Comparison of ENCODE assay signal across 12 cellular contexts in genomic region chr15:88166330-88166993, GRCh38.
DNase-seq lines count a peak whose midpoint lies in the region; ATAC-seq and TF ChIP-seq lines count a peak whose summit lies in the region.
"Had no signal": no experiment of that assay in that cellular context is flagged by ENCODE, and none has a peak within 500 bp of the region (broad histone marks: within the 10 kb centered on the region; RNA-seq: fewer than 3 reads in every experiment).

No MANE protein-coding gene starts in this region.

- no peaks in the 10 kb centered on the region for H3K9me3 ChIP-seq in right cardiac atrium (ENCODE audit: control insufficient read depth, low read length)
- no peaks in the 10 kb centered on the region for H3K9me3 ChIP-seq in aorta (ENCODE audit: control insufficient read depth, low read length)
- H3K9me3 ChIP-seq: colonic mucosa, lower lobe of right lung had no signal

- H3K9me3 Mint-ChIP-seq in endothelial cell (ENCODE audit: unreplicated experiment) = no peaks in the 10 kb centered on the region
- H3K9me3 Mint-ChIP-seq: IgD-negative memory B cell had no signal

- DNase-seq in right cardiac atrium (no peak), Right ventricle myocardium inferior (ENCODE audit: missing footprints) (no peak), MV-4-11 (lab: John Stamatoyannopoulos, UW) (peak; percentile 24), endothelial cell (ENCODE audit: low spot score) (peak; percentile 66), aorta (peak in 1 of 2 donors; percentile 85), NCI-H1105 treated with DMSO at 0.1 percent for 48 hours (lab: John Stamatoyannopoulos, UW) (no peak), D341Med (ENCODE audit: low spot score) (no peak)
- DNase-seq: colonic mucosa, DMS53, lower lobe of right lung had no signal

- H3K27me3 Mint-ChIP-seq in endothelial cell (ENCODE audit: unreplicated experiment) = no peaks in the 10 kb centered on the region

- no peak overlapping the region for H3K4me3 Mint-ChIP-seq in endothelial cell (ENCODE audit: unreplicated experiment)
- H3K4me3 Mint-ChIP-seq: IgD-negative memory B cell had no signal

- TF ChIP-seq CTCF in endothelial cell (IDR thresholded peaks at IDR 0.05; ENCODE audit: unreplicated experiment) = no peak

- 40% methylated on average over 8 of the region's 8 CpGs for WGBS in right cardiac atrium
- WGBS in aorta, 2 donors = 36 to 38% methylated on average over 8 of the region's 8 CpGs

- H3K36me3 ChIP-seq in aorta (ENCODE audit: control insufficient read depth in 1 of 2, insufficient read depth in 2 of 2, low read length in 1 of 2) = no peaks in the 10 kb centered on the region
- H3K36me3 ChIP-seq: colonic mucosa, lower lobe of right lung had no signal

- peak; percentile 35 to 50 for ATAC-seq in right cardiac atrium
- no peak for ATAC-seq in Right ventricle myocardium inferior
- ATAC-seq in aorta (ENCODE audit: low FRiP score) = peak; percentile 51
- ATAC-seq in HG03520 (IDR thresholded peaks at IDR 0.05; ENCODE audit: unreplicated experiment) = no peak
- ATAC-seq: lower lobe of right lung had no signal

- H3K27ac Mint-ChIP-seq in endothelial cell (ENCODE audit: unreplicated experiment) = no peak overlapping the region

- H3K4me1 ChIP-seq in right cardiac atrium (ENCODE audit: control insufficient read depth, insufficient read depth, low read length) (no peaks in the 10 kb centered on the region), aorta (ENCODE audit: control insufficient read depth in 1 of 2, insufficient read depth in 2 of 2, low read length in 2 of 2) (no peaks in the 10 kb centered on the region)
- H3K4me1 ChIP-seq: colonic mucosa, lower lobe of right lung had no signal

- H3K27ac ChIP-seq in right cardiac atrium (ENCODE audit: low read length) (no peak overlapping the region), aorta (ENCODE audit: low read depth in 1 of 2, low read length in 2 of 2) (no peak overlapping the region)
- H3K27ac ChIP-seq: colonic mucosa, lower lobe of right lung had no signal

- H3K4me3 ChIP-seq in right cardiac atrium (ENCODE audit: low read length) (no peak overlapping the region), aorta (ENCODE audit: low read length in 2 of 2) (no peak overlapping the region)
- H3K4me3 ChIP-seq: colonic mucosa, lower lobe of right lung had no signal

- H3K4me1 Mint-ChIP-seq in endothelial cell (ENCODE audit: unreplicated experiment) = peaks cover 4% of the 10 kb centered on the region

- intact Hi-C loops in right cardiac atrium (cut with DNase I) = no loop called here
- intact Hi-C loops in Right ventricle myocardium inferior (cut with DNase I) = no loop called here
- intact Hi-C loops in aorta (cut with DNase I) = no loop called here

- H3K36me3 Mint-ChIP-seq in endothelial cell (ENCODE audit: low read depth, unreplicated experiment) = no peaks in the 10 kb centered on the region

- H3K27me3 ChIP-seq in right cardiac atrium (ENCODE audit: control insufficient read depth, insufficient read depth) (no peaks in the 10 kb centered on the region), aorta (ENCODE audit: control insufficient read depth in 1 of 2, insufficient read depth in 2 of 2, low read length in 1 of 2) (no peaks in the 10 kb centered on the region)
- H3K27me3 ChIP-seq: colonic mucosa had no signal

Comparison
In these comparisons a context has a peak if more than half of its experiments do, and no peak if none do; other contexts are left out.
1. ATAC-seq: peak in right cardiac atrium (2 of 2) and aorta (single experiment); none in Right ventricle myocardium inferior (single experiment) and HG03520 (single experiment).
2. DNase-seq: peak in MV-4-11 (single experiment) and endothelial cell (single experiment); none in right cardiac atrium (0 of 3), Right ventricle myocardium inferior (single experiment), NCI-H1105 treated with DMSO at 0.1 percent for 48 hours (single experiment) and D341Med (single experiment).